8 cellular contexts compared by ENCODE assay signal in the genomic region with DNA sequence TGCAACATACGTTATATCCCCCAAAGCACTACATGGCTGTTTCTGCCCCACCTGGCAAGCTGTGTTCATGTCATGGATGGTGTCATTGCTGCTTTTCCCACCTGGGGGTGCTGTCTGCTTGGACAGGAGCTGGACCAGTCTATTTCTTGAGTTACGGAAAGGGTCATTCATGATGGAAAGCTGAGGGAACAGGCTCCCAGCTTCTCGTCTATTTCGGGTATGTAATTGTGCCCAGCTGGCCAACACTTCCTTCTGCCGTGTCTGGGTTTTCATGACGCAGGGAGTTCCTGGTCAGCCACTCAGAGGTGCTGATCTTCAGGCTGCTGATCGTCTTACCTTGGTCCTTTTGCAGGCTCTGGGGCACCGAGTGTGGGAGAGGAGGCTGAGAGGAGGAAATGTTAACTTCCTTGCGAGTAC. TPM values are rescaled to one million over a fixed set of nuclear protein-coding genes. Genes with fewer than 3 reads are reported as not detected.
DNase-seq lines count a peak whose midpoint lies in the region; ATAC-seq and TF ChIP-seq lines count a peak whose summit lies in the region.

No MANE protein-coding gene starts in this region.

- no peaks in the 10 kb centered on the region for H3K9me3 Mint-ChIP-seq in activated T-helper 1 cell treated with anti-CD3 and anti-CD28 coated beads, Interleukin-12 subunit alpha, Interleukin-12 subunit beta, Interleukin-2, Interleukin-4 antibody, amounts not matched to agents 30 ng/mL and 10 ng/mL and 1 ng/mL, durations not matched to agents 14 hours and 24 hours and 36 hours

- in situ Hi-C loops in brain microvascular endothelial cell (cut with HindIII; ENCODE audit: low pct_ligation_motif_present, low sequenced_read_pairs) = loop anchor here (25.0 kb wide), 1 partner anchor 158 kb away; no protein-coding TSS in a partner anchor

- no peaks in the 10 kb centered on the region for H3K4me1 ChIP-seq in spleen

- H3K27ac ChIP-seq in brain microvascular endothelial cell (no peak overlapping the region), spleen (no peak overlapping the region)

- no peaks in the 10 kb centered on the region for H3K4me1 Mint-ChIP-seq in activated T-helper 1 cell treated with anti-CD3 and anti-CD28 coated beads, Interleukin-12 subunit alpha, Interleukin-12 subunit beta, Interleukin-2, Interleukin-4 antibody, amounts not matched to agents 30 ng/mL and 10 ng/mL and 1 ng/mL, durations not matched to agents 14 hours and 24 hours and 36 hours (ENCODE audit: low read depth)

- no peak overlapping the region for H3K27ac Mint-ChIP-seq in activated T-helper 1 cell treated with anti-CD3 and anti-CD28 coated beads, Interleukin-12 subunit alpha, Interleukin-12 subunit beta, Interleukin-2, Interleukin-4 antibody, amounts not matched to agents 30 ng/mL and 10 ng/mL and 1 ng/mL, durations not matched to agents 14 hours and 24 hours and 36 hours

- H3K36me3 Mint-ChIP-seq in activated T-helper 1 cell treated with anti-CD3 and anti-CD28 coated beads, Interleukin-12 subunit alpha, Interleukin-12 subunit beta, Interleukin-2, Interleukin-4 antibody, amounts not matched to agents 30 ng/mL and 10 ng/mL and 1 ng/mL, durations not matched to agents 14 hours and 24 hours and 36 hours (ENCODE audit: low read depth) = no peaks in the 10 kb centered on the region

- no peak overlapping the region for H3K4me3 Mint-ChIP-seq in activated T-helper 1 cell treated with anti-CD3 and anti-CD28 coated beads, Interleukin-12 subunit alpha, Interleukin-12 subunit beta, Interleukin-2, Interleukin-4 antibody, amounts not matched to agents 30 ng/mL and 10 ng/mL and 1 ng/mL, durations not matched to agents 14 hours and 24 hours and 36 hours

- no peak for TF ChIP-seq POLR2A in spleen (IDR thresholded peaks at IDR 0.05)

- H3K36me3 ChIP-seq in brain microvascular endothelial cell (replicated peaks) (no peaks in the 10 kb centered on the region), spleen (no peaks in the 10 kb centered on the region)

- H3K27me3 Mint-ChIP-seq in activated T-helper 1 cell treated with anti-CD3 and anti-CD28 coated beads, Interleukin-12 subunit alpha, Interleukin-12 subunit beta, Interleukin-2, Interleukin-4 antibody, amounts not matched to agents 30 ng/mL and 10 ng/mL and 1 ng/mL, durations not matched to agents 14 hours and 24 hours and 36 hours (ENCODE audit: insufficient read depth) = peaks cover 7% of the 10 kb centered on the region

- H3K4me3 ChIP-seq in brain microvascular endothelial cell (ENCODE audit: low read depth, low read length) (no peak overlapping the region), spleen (no peak overlapping the region)

- no peaks in the 10 kb centered on the region for H3K9me3 ChIP-seq in spleen

- peak; percentile 46 for ATAC-seq in left colon

- 20 to 32% (median 28%) methylated on average over 9 of the region's 9 CpGs for WGBS in spleen, 5 donors

- TF ChIP-seq CTCF in brain microvascular endothelial cell (IDR thresholded peaks at IDR 0.05; ENCODE audit: low read depth, low read length, missing control alignments) (peak; percentile 92), spleen (IDR thresholded peaks at IDR 0.05 in 8 of 11, conservative IDR thresholded peaks at IDR 0.05 in 3 of 11) (peak in 5 of 11 experiments; percentile 8 to 38 (median 14))

- intact Hi-C loops in left colon (cut with DNase I, micrococcal nuclease) (no loop called here), spleen (cut with DNase I; ENCODE audit: low total_unique reads) (no loop called here)
- intact Hi-C loops in activated T-helper 1 cell treated with anti-CD3 and anti-CD28 coated beads, Interleukin-12 subunit alpha, Interleukin-12 subunit beta, Interleukin-2, Interleukin-4 antibody, amounts not matched to agents 30 ng/mL and 10 ng/mL and 1 ng/mL, durations not matched to agents 14 hours and 24 hours and 36 hours (cut with micrococcal nuclease) = no loop called here

- H3K27me3 ChIP-seq in brain microvascular endothelial cell (replicated peaks) = no peaks in the 10 kb centered on the region
- H3K27me3 ChIP-seq in spleen (replicated peaks in 1 of 7) = peaks cover 0 to 12% (median 0%) of the 10 kb centered on the region in 7 donors

- DNase-seq in NCI-H510A treated with DMSO at 0.1 percent for 48 hours (lab: John Stamatoyannopoulos, UW) = peak; percentile 71
- no peak for DNase-seq in NCI-H510A (lab: John Stamatoyannopoulos, UW)
- DNase-seq in NCI-H146 (lab: John Stamatoyannopoulos, UW) = peak; percentile 67
- peak; percentile 70 for DNase-seq in brain microvascular endothelial cell
- DNase-seq in left colon = peak; percentile 19 to 39
- DNase-seq in ureter (ENCODE audit: low spot score) = peak; percentile 66
- no peak for DNase-seq in activated T-helper 1 cell treated with anti-CD3 and anti-CD28 coated beads, Interleukin-12 subunit alpha, Interleukin-12 subunit beta, Interleukin-2, Interleukin-4 antibody, amounts not matched to agents 30 ng/mL and 10 ng/mL and 1 ng/mL, durations not matched to agents 14 hours and 24 hours and 36 hours (ENCODE audit: low spot score)
- no peak for DNase-seq in spleen

RNA-seq across cellular contexts. Expression of a gene that starts 8.6 kb away (rescaled TPM):
- total RNA-seq in left colon (under 1 TPM; 0.14 to 0.15 TPM), ureter (51.2 TPM), spleen (not detected)
- total RNA-seq in activated T-helper 1 cell treated with anti-CD3 and anti-CD28 coated beads, Interleukin-12 subunit alpha, Interleukin-12 subunit beta, Interleukin-2, Interleukin-4 antibody, amounts not matched to agents 30 ng/mL and 10 ng/mL and 1 ng/mL, durations not matched to agents 14 hours and 24 hours and 36 hours = not detected in 2 replicates
- polyA plus RNA-seq in spleen = under 1 TPM in 2 of 3 donors, not detected in 1; 0.04 to 0.10 TPM

Comparison
In these comparisons a context has a peak if more than half of its experiments do, and no peak if none do; other contexts are left out.
1. DNase-seq: peak in NCI-H510A treated with DMSO at 0.1 percent for 48 hours (single experiment), NCI-H146 (single experiment), brain microvascular endothelial cell (single experiment), left colon (2 of 2) and ureter (single experiment); none in NCI-H510A (single experiment), activated T-helper 1 cell treated with anti-CD3 and anti-CD28 coated beads, Interleukin-12 subunit alpha, Interleukin-12 subunit beta, Interleukin-2, Interleukin-4 antibody, amounts not matched to agents 30 ng/mL and 10 ng/mL and 1 ng/mL, durations not matched to agents 14 hours and 24 hours and 36 hours (single experiment) and spleen (single experiment).
2. RNA of a gene that starts 8.6 kb away (total RNA-seq): 51.2 TPM in ureter (single experiment); 0.14 to 0.15 TPM in left colon, not detected in activated T-helper 1 cell treated with anti-CD3 and anti-CD28 coated beads, Interleukin-12 subunit alpha, Interleukin-12 subunit beta, Interleukin-2, Interleukin-4 antibody, amounts not matched to agents 30 ng/mL and 10 ng/mL and 1 ng/mL, durations not matched to agents 14 hours and 24 hours and 36 hours and not detected in spleen; every median in the first group is over 10 times any median in the second.